Comparison of ENCODE assay signal across 8 cellular contexts in genomic region chr5:42583322-42583721, GRCh38.
DNase-seq lines count a peak whose midpoint lies in the region; ATAC-seq and FAIRE-seq lines count a peak whose summit lies in the region.

No MANE protein-coding gene starts in this region.

- peak; percentile 94 for FAIRE-seq in HTR-8/SVneo (lab: Jason Lieb, UNC)

- DNase-seq in COLO829 (ENCODE audit: low spot score): peak; percentile 38
- DNase-seq in HTR-8/SVneo (ENCODE audit: insufficient read length, low spot score): peak; percentile 60
- DNase-seq in RKO (ENCODE audit: low spot score): peak; percentile 70
- peak; percentile 40 for DNase-seq in cerebellar cortex (ENCODE audit: low spot score)
- DNase-seq in kidney glomerular epithelial cell (lab: John Stamatoyannopoulos, UW): peak; percentile 57
- DNase-seq in stimulated activated naive CD8-positive, alpha-beta T cell treated with anti-CD3 and anti-CD28 coated beads, Interleukin-15, amount 100 ng/mL, for 72 hours: peak; percentile 19
- no peak for DNase-seq in cortex of kidney (lab: John Stamatoyannopoulos, UW)

- ATAC-seq in GM18873 (IDR thresholded peaks at IDR 0.05; ENCODE audit: low FRiP score, unreplicated experiment): peak; percentile 61
- peak; percentile 52 for ATAC-seq in stimulated activated naive CD8-positive, alpha-beta T cell treated with anti-CD3 and anti-CD28 coated beads, Interleukin-15, amount 100 ng/mL, for 72 hours

- H3K4me3 Mint-ChIP-seq in stimulated activated naive CD8-positive, alpha-beta T cell treated with anti-CD3 and anti-CD28 coated beads, Interleukin-15, amount 100 ng/mL, for 72 hours: no peak overlapping the region

- no peak overlapping the region for H3K27ac Mint-ChIP-seq in stimulated activated naive CD8-positive, alpha-beta T cell treated with anti-CD3 and anti-CD28 coated beads, Interleukin-15, amount 100 ng/mL, for 72 hours

- no peaks in the 10 kb centered on the region for H3K9me3 Mint-ChIP-seq in stimulated activated naive CD8-positive, alpha-beta T cell treated with anti-CD3 and anti-CD28 coated beads, Interleukin-15, amount 100 ng/mL, for 72 hours

- H3K27me3 Mint-ChIP-seq in stimulated activated naive CD8-positive, alpha-beta T cell treated with anti-CD3 and anti-CD28 coated beads, Interleukin-15, amount 100 ng/mL, for 72 hours: peaks cover 30% of the 10 kb centered on the region

- H3K4me1 Mint-ChIP-seq in stimulated activated naive CD8-positive, alpha-beta T cell treated with anti-CD3 and anti-CD28 coated beads, Interleukin-15, amount 100 ng/mL, for 72 hours: no peaks in the 10 kb centered on the region
